In the genomic region with DNA sequence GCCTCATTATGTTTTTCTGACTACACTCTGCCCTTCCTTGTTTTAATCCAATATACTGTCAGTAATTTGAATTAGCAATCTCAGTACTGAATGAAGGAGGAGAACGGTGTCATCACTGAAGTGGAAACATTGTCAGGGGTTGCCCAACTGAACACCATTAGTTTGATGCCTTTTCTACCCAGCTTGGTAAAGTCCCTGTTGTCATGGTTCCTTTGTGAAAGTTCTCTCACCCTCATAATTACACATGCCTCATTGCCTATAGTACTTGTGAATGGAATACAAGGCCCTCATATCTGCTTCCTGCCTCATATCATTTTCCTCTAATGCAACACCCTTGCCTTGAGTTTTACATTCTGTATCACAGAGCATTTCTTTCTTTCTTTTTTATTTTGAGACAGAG, we compare ENCODE assay signal across 15 cellular contexts.
DNase-seq lines count a peak whose midpoint lies in the region; ATAC-seq and TF ChIP-seq lines count a peak whose summit lies in the region.
"Had no signal": no experiment of that assay in that cellular context is flagged by ENCODE, and none has a peak within 500 bp of the region (broad histone marks: within the 10 kb centered on the region; RNA-seq: fewer than 3 reads in every experiment).

No MANE protein-coding gene starts in this region.

- no peak overlapping the region for H3K4me3 Mint-ChIP-seq in activated CD8-positive, alpha-beta T cell treated with anti-CD3 and anti-CD28 coated beads for 36 hours
- no peak overlapping the region for H3K4me3 Mint-ChIP-seq in activated CD8-positive, alpha-beta T cell treated with anti-CD3 and anti-CD28 coated beads, Interleukin-2, amount 10 ng/mL, durations not matched to agents 7 days and 5 days
- no peak overlapping the region for H3K4me3 Mint-ChIP-seq in stimulated activated memory B cell treated with anti-CD40 and anti-IgM and Interleukin-4, amounts not matched to agents 10 μg/mL and 1 μg/mL and 100 μg/mL, for 72 hours
- no peak overlapping the region for H3K4me3 Mint-ChIP-seq in mesothelial cell of epicardium
- H3K4me3 Mint-ChIP-seq in effector memory CD8-positive, alpha-beta T cell, result no peak overlapping the region

- TF ChIP-seq CTCF in activated CD8-positive, alpha-beta T cell treated with anti-CD3 and anti-CD28 coated beads for 36 hours (IDR thresholded peaks at IDR 0.05), result no peak
- TF ChIP-seq CTCF in mesothelial cell of epicardium (IDR thresholded peaks at IDR 0.05; ENCODE audit: unreplicated experiment) (no peak), mucosa of descending colon (IDR thresholded peaks at IDR 0.05) (no peak)

- ATAC-seq in activated CD8-positive, alpha-beta T cell treated with anti-CD3 and anti-CD28 coated beads for 36 hours, result peak; percentile 37
- ATAC-seq in activated CD8-positive, alpha-beta T cell treated with anti-CD3 and anti-CD28 coated beads, Interleukin-2, amount 10 ng/mL, durations not matched to agents 7 days and 5 days, result no peak
- peak; percentile 54 for ATAC-seq in GM21515 (IDR thresholded peaks at IDR 0.05; ENCODE audit: unreplicated experiment)
- ATAC-seq in HG03064 (IDR thresholded peaks at IDR 0.05; ENCODE audit: low read depth, unreplicated experiment), result peak; percentile 98
- ATAC-seq in stimulated activated memory B cell treated with anti-CD40 and anti-IgM and Interleukin-4, amounts not matched to agents 10 μg/mL and 1 μg/mL and 100 μg/mL, for 72 hours, result peak; percentile 85
- ATAC-seq in mucosa of descending colon, result no peak
- ATAC-seq in effector memory CD8-positive, alpha-beta T cell (replicated peaks), result no peak

- DNase-seq in activated CD8-positive, alpha-beta T cell treated with anti-CD3 and anti-CD28 coated beads for 36 hours, result no peak
- no peak for DNase-seq in activated CD8-positive, alpha-beta T cell treated with anti-CD3 and anti-CD28 coated beads, Interleukin-2, amount 10 ng/mL, durations not matched to agents 7 days and 5 days
- DNase-seq in mesothelial cell of epicardium (ENCODE audit: low spot score in 2 of 2, unreplicated experiment in 2 of 2) (no peak), mucosa of descending colon (no peak)
- DNase-seq in effector memory CD8-positive, alpha-beta T cell, result no peak
- DNase-seq: activated CD4-positive, alpha-beta T cell treated with anti-CD3 and anti-CD28 coated beads, Interleukin-2, amount 50 U/mL, for 48 hours; DMS153; hypothalamus; midbrain; NCI-H1417 had no signal

- no peaks in the 10 kb centered on the region for H3K9me3 ChIP-seq in mucosa of descending colon
- H3K9me3 ChIP-seq: right atrium auricular region, tibial nerve had no signal

- H3K36me3 ChIP-seq in mucosa of descending colon (ENCODE audit: low read depth), result no peaks in the 10 kb centered on the region
- H3K36me3 ChIP-seq: right atrium auricular region, tibial nerve had no signal

- no peaks in the 10 kb centered on the region for H3K27me3 Mint-ChIP-seq in activated CD8-positive, alpha-beta T cell treated with anti-CD3 and anti-CD28 coated beads for 36 hours
- no peaks in the 10 kb centered on the region for H3K27me3 Mint-ChIP-seq in activated CD8-positive, alpha-beta T cell treated with anti-CD3 and anti-CD28 coated beads, Interleukin-2, amount 10 ng/mL, durations not matched to agents 7 days and 5 days (ENCODE audit: low read depth)
- H3K27me3 Mint-ChIP-seq in stimulated activated memory B cell treated with anti-CD40 and anti-IgM and Interleukin-4, amounts not matched to agents 10 μg/mL and 1 μg/mL and 100 μg/mL, for 72 hours, result no peaks in the 10 kb centered on the region
- no peaks in the 10 kb centered on the region for H3K27me3 Mint-ChIP-seq in mesothelial cell of epicardium (ENCODE audit: low read depth)
- H3K27me3 Mint-ChIP-seq in effector memory CD8-positive, alpha-beta T cell, result peaks cover 0 to 9% of the 10 kb centered on the region in 2 donors

- H3K4me1 ChIP-seq in mucosa of descending colon (ENCODE audit: low read depth), result no peaks in the 10 kb centered on the region
- H3K4me1 ChIP-seq: right atrium auricular region, tibial nerve had no signal

- no peak overlapping the region for H3K27ac Mint-ChIP-seq in activated CD8-positive, alpha-beta T cell treated with anti-CD3 and anti-CD28 coated beads for 36 hours
- no peak overlapping the region for H3K27ac Mint-ChIP-seq in activated CD8-positive, alpha-beta T cell treated with anti-CD3 and anti-CD28 coated beads, Interleukin-2, amount 10 ng/mL, durations not matched to agents 7 days and 5 days
- peak overlapping the region; percentile 19 for H3K27ac Mint-ChIP-seq in stimulated activated memory B cell treated with anti-CD40 and anti-IgM and Interleukin-4, amounts not matched to agents 10 μg/mL and 1 μg/mL and 100 μg/mL, for 72 hours
- H3K27ac Mint-ChIP-seq in mesothelial cell of epicardium, result no peak overlapping the region
- no peak overlapping the region for H3K27ac Mint-ChIP-seq in effector memory CD8-positive, alpha-beta T cell

- POLR2A ChIA-PET in activated CD8-positive, alpha-beta T cell treated with anti-CD3 and anti-CD28 coated beads for 36 hours (lab: Charles Lee), result no interaction called here
- POLR2A ChIA-PET in activated CD8-positive, alpha-beta T cell treated with anti-CD3 and anti-CD28 coated beads, Interleukin-2, amount 10 ng/mL, durations not matched to agents 7 days and 5 days (lab: Charles Lee), result no interaction called here

- peaks cover 5% of the 10 kb centered on the region for H3K4me1 Mint-ChIP-seq in activated CD8-positive, alpha-beta T cell treated with anti-CD3 and anti-CD28 coated beads for 36 hours (ENCODE audit: low read depth)
- no peaks in the 10 kb centered on the region for H3K4me1 Mint-ChIP-seq in activated CD8-positive, alpha-beta T cell treated with anti-CD3 and anti-CD28 coated beads, Interleukin-2, amount 10 ng/mL, durations not matched to agents 7 days and 5 days (ENCODE audit: low read depth)
- H3K4me1 Mint-ChIP-seq in stimulated activated memory B cell treated with anti-CD40 and anti-IgM and Interleukin-4, amounts not matched to agents 10 μg/mL and 1 μg/mL and 100 μg/mL, for 72 hours, result peaks cover 17% of the 10 kb centered on the region
- no peaks in the 10 kb centered on the region for H3K4me1 Mint-ChIP-seq in mesothelial cell of epicardium
- no peaks in the 10 kb centered on the region for H3K4me1 Mint-ChIP-seq in effector memory CD8-positive, alpha-beta T cell (ENCODE audit: low read depth in 2 of 2)

- no peaks in the 10 kb centered on the region for H3K36me3 Mint-ChIP-seq in activated CD8-positive, alpha-beta T cell treated with anti-CD3 and anti-CD28 coated beads for 36 hours (ENCODE audit: low read depth)
- no peaks in the 10 kb centered on the region for H3K36me3 Mint-ChIP-seq in activated CD8-positive, alpha-beta T cell treated with anti-CD3 and anti-CD28 coated beads, Interleukin-2, amount 10 ng/mL, durations not matched to agents 7 days and 5 days (ENCODE audit: low read depth)
- H3K36me3 Mint-ChIP-seq in stimulated activated memory B cell treated with anti-CD40 and anti-IgM and Interleukin-4, amounts not matched to agents 10 μg/mL and 1 μg/mL and 100 μg/mL, for 72 hours, result peaks cover 18% of the 10 kb centered on the region
- no peaks in the 10 kb centered on the region for H3K36me3 Mint-ChIP-seq in mesothelial cell of epicardium
- H3K36me3 Mint-ChIP-seq in effector memory CD8-positive, alpha-beta T cell (ENCODE audit: insufficient read depth), result no peaks in the 10 kb centered on the region

- no peak overlapping the region for H3K4me3 ChIP-seq in mucosa of descending colon
- H3K4me3 ChIP-seq: right atrium auricular region, tibial nerve had no signal

- CTCF ChIA-PET in activated CD8-positive, alpha-beta T cell treated with anti-CD3 and anti-CD28 coated beads for 36 hours (lab: Charles Lee), result no interaction called here
- CTCF ChIA-PET in activated CD8-positive, alpha-beta T cell treated with anti-CD3 and anti-CD28 coated beads, Interleukin-2, amount 10 ng/mL, durations not matched to agents 7 days and 5 days (lab: Charles Lee), result no interaction called here

- intact Hi-C loops in activated CD8-positive, alpha-beta T cell treated with anti-CD3 and anti-CD28 coated beads for 36 hours (cut with micrococcal nuclease), result no loop called here
- intact Hi-C loops in mucosa of descending colon (cut with DNase I, micrococcal nuclease), result no loop called here

- H3K9me3 Mint-ChIP-seq in activated CD8-positive, alpha-beta T cell treated with anti-CD3 and anti-CD28 coated beads for 36 hours, result no peaks in the 10 kb centered on the region
- no peaks in the 10 kb centered on the region for H3K9me3 Mint-ChIP-seq in activated CD8-positive, alpha-beta T cell treated with anti-CD3 and anti-CD28 coated beads, Interleukin-2, amount 10 ng/mL, durations not matched to agents 7 days and 5 days (ENCODE audit: insufficient read depth)
- H3K9me3 Mint-ChIP-seq in stimulated activated memory B cell treated with anti-CD40 and anti-IgM and Interleukin-4, amounts not matched to agents 10 μg/mL and 1 μg/mL and 100 μg/mL, for 72 hours, result no peaks in the 10 kb centered on the region
- peaks cover 44% of the 10 kb centered on the region for H3K9me3 Mint-ChIP-seq in mesothelial cell of epicardium
- H3K9me3 Mint-ChIP-seq in effector memory CD8-positive, alpha-beta T cell, result no peaks in the 10 kb centered on the region

Comparison
In these comparisons a context has a peak if more than half of its experiments do, and no peak if none do; other contexts are left out.
1. ATAC-seq: peak in activated CD8-positive, alpha-beta T cell treated with anti-CD3 and anti-CD28 coated beads for 36 hours (single experiment), GM21515 (single experiment), HG03064 (single experiment) and stimulated activated memory B cell treated with anti-CD40 and anti-IgM and Interleukin-4, amounts not matched to agents 10 μg/mL and 1 μg/mL and 100 μg/mL, for 72 hours (single experiment); none in activated CD8-positive, alpha-beta T cell treated with anti-CD3 and anti-CD28 coated beads, Interleukin-2, amount 10 ng/mL, durations not matched to agents 7 days and 5 days (single experiment), mucosa of descending colon (single experiment) and effector memory CD8-positive, alpha-beta T cell (single experiment).